ENCODE assay signal across 31 cellular contexts in the genomic region with DNA sequence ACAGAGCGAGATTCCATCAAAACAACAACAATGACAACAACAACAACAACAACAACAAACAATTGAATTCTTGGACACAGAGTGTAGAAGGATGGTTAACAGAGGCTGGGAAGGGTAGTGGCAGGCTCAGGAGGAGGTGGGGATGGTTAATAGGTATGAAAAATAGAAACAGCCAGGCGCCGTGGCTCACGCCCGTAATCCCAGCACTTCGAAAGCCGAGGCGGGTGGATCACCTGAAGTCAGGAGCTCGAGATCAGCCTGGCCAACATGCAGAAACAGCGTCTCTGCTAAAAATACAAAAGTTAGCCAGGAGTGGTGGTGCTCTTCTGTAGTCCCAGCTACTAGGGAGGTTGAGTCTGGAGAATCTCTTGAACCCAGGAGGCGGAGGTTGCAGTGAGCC.
"Had no signal": no experiment of that assay in that cellular context is flagged by ENCODE, and none has a peak within 500 bp of the region (broad histone marks: within the 10 kb centered on the region; RNA-seq: fewer than 3 reads in every experiment).

No MANE protein-coding gene starts in this region.

- H3K4me2 ChIP-seq: KMS-11 had no signal

- H3K36me3 ChIP-seq: MG63 had no signal

- H3K4me3 ChIP-seq: MG63 had no signal

- DNase-seq: Karpas-422, Kasumi-1, MG63, MM.1S, MV-4-11, NCI-H1048, NCI-H1092, NCI-H1092 treated with DMSO at 0.1 percent for 48 hours, NCI-H1105, NCI-H1417 treated with DMSO at 0.1 percent for 48 hours, NCI-H1436, NCI-H1436 treated with DMSO at 0.1 percent for 48 hours, NCI-H146, NCI-H1694, NCI-H1694 treated with DMSO at 0.1 percent for 48 hours, NCI-H187, NCI-H187 treated with DMSO at 0.1 percent for 48 hours, NCI-H1930, NCI-H2029, NCI-H2029 treated with DMSO at 0.1 percent for 48 hours, NCI-H2081, NCI-H2081 treated with DMSO at 0.1 percent for 48 hours, NCI-H2107, NCI-H2171, NCI-H2171 treated with DMSO at 0.1 percent for 48 hours, NCI-H2227 treated with DMSO at 0.1 percent for 48 hours, NCI-H226, NCI-H446, NCI-H446 treated with DMSO at 0.1 percent for 48 hours, NCI-H510A had no signal

- H3K9me3 ChIP-seq: MG63 had no signal

- H3K27ac ChIP-seq: KMS-11 had no signal

- H3K27me3 ChIP-seq: MG63 had no signal
